Comparison of ENCODE assay signal across 1 cellular context in the genomic region with DNA sequence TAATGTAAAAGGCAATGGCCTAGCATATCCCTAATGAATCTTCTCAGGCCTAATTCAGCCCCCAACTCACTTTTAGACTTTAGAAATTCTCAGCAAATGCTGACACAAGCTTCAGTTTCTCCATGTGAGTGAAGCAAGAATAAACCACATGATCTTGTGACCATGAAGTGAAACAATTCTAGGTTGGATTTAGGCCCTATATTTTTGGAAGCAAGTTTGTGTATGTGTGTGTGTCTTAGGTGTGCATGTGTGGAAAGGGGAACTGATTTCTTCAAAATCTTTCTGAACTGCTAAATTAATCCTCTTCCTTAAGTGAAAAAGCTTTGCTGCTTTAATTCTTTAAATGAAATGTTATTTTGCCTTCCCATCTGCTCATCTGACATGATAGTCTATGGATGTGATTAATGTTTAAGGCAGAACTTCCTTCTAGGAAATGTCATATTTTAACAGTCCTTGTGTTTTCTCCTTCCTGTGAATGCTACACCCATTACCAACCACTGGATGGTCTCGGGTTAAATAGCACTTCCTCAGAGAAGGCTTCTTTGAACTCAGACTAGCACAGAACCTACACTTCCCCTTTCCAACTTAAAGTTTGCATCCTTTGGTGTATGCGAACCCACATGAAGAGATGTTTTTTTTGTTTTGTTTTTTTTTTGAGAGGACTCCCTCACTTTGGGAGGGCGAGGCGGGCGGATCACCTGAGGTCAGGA.
TF ChIP-seq lines count a peak whose summit lies in the region.

No MANE protein-coding gene starts in this region.

TF ChIP-seq in GM23338, 12 proteins besides CTCF, POLR2A, EP300 and RAD21 (continued from another document):
- TF ChIP-seq ZNF114 (CRISPR knock-in tag; IDR thresholded peaks at IDR 0.05) (no peak), STAT1 (IDR thresholded peaks at IDR 0.05; ENCODE audit: unreplicated experiment) (no peak), ZNF331 (CRISPR knock-in tag; IDR thresholded peaks at IDR 0.05; ENCODE audit: low read depth) (no peak), EZH2 (IDR thresholded peaks at IDR 0.05; ENCODE audit: low read depth, unreplicated experiment) (no peak)
TF ChIP-seq in GM23338: peak in this region for 0.
